26 cellular contexts compared by ENCODE assay signal in genomic region chr9:117103711-117104110, GRCh38.
A peak's percentile ranks its signal among the peaks of the same experiment; 100 is the strongest.
DNase-seq lines count a peak whose midpoint lies in the region; ATAC-seq and TF ChIP-seq lines count a peak whose summit lies in the region.
"Had no signal": no experiment of that assay in that cellular context is flagged by ENCODE, and none has a peak within 500 bp of the region (broad histone marks: within the 10 kb centered on the region; RNA-seq: fewer than 3 reads in every experiment).

No MANE protein-coding gene starts in this region.

- no peaks in the 10 kb centered on the region for H3K79me2 ChIP-seq in MM.1S (ENCODE audit: low read length)

- DNase-seq in MM.1S, result peak; percentile 9
- DNase-seq in progenitor cell of endocrine pancreas (ENCODE audit: low spot score, unreplicated experiment), result no peak
- DNase-seq in hippocampal formation (lab: John Stamatoyannopoulos, UW), result no peak
- DNase-seq in foreskin keratinocyte, result no peak
- no peak for DNase-seq in SKM-1 treated with dmso at 0.1 percent for 144 hours (lab: John Stamatoyannopoulos, UW; ENCODE audit: unreplicated experiment)
- DNase-seq: C1 segment of cervical spinal cord; CD4-positive, alpha-beta memory T cell; COR-L47; H9; KBM-7; MG63; NCI-H1092; NCI-H1417 treated with DMSO at 0.1 percent for 48 hours; NCI-H1694 treated with DMSO at 0.1 percent for 48 hours; NCI-H446 treated with DMSO at 0.1 percent for 48 hours; NCI-H69; Peyer's patch; SIG-M5; SW 1271; T-helper 17 cell; T1000 had no signal

- H3K4me1 ChIP-seq in BLaER1, result peaks cover 8% of the 10 kb centered on the region
- no peaks in the 10 kb centered on the region for H3K4me1 ChIP-seq in MM.1S (ENCODE audit: low read length)
- peaks cover 2% of the 10 kb centered on the region for H3K4me1 ChIP-seq in foreskin keratinocyte
- H3K4me1 ChIP-seq: Peyer's patch had no signal

- H4K20me1 ChIP-seq in BLaER1 (no peaks in the 10 kb centered on the region), MM.1S (ENCODE audit: insufficient read depth, low read length) (no peaks in the 10 kb centered on the region)

- no peaks in the 10 kb centered on the region for H3K36me3 Mint-ChIP-seq in progenitor cell of endocrine pancreas (ENCODE audit: insufficient read depth)
- H3K36me3 Mint-ChIP-seq: CD4-positive, alpha-beta memory T cell had no signal

- H3K27ac ChIP-seq in BLaER1 (no peak overlapping the region), MM.1S (ENCODE audit: low read length) (no peak overlapping the region), foreskin keratinocyte (no peak overlapping the region)
- H3K27ac ChIP-seq: Peyer's patch, SK-N-MC had no signal

- H3K4me2 ChIP-seq in BLaER1 (peak overlapping the region; percentile 38), MM.1S (ENCODE audit: low read depth, low read length) (no peak overlapping the region)
- H3K4me2 ChIP-seq: GM23338 had no signal

- H2AFZ ChIP-seq in MM.1S (ENCODE audit: low read length), result no peak overlapping the region
- H2AFZ ChIP-seq: GM23338 had no signal

- TF ChIP-seq CTCF in MM.1S (IDR thresholded peaks at IDR 0.05; ENCODE audit: low read length) (no peak), progenitor cell of endocrine pancreas (IDR thresholded peaks at IDR 0.05; ENCODE audit: unreplicated experiment) (no peak), foreskin keratinocyte (conservative IDR thresholded peaks at IDR 0.05) (no peak)

- H3K27ac Mint-ChIP-seq in progenitor cell of endocrine pancreas, result no peak overlapping the region
- H3K27ac Mint-ChIP-seq: CD4-positive, alpha-beta memory T cell; GM23338; H9; T-helper 17 cell had no signal

- no peaks in the 10 kb centered on the region for H3K9me2 ChIP-seq in MM.1S (replicated peaks; ENCODE audit: insufficient read depth, low read length)

- ATAC-seq in GM18502 (IDR thresholded peaks at IDR 0.05; ENCODE audit: poor library complexity, unreplicated experiment), result peak; percentile 90
- peak; percentile 52 for ATAC-seq in HG03060 (IDR thresholded peaks at IDR 0.05; ENCODE audit: low read depth, unreplicated experiment)
- no peak for ATAC-seq in foreskin keratinocyte
- ATAC-seq: GM23338, T-helper 17 cell had no signal

- no peaks in the 10 kb centered on the region for H3K9me3 ChIP-seq in BLaER1
- H3K9me3 ChIP-seq in MM.1S (replicated peaks; ENCODE audit: insufficient read depth, low read length), result no peaks in the 10 kb centered on the region
- H3K9me3 ChIP-seq: MG63, Peyer's patch had no signal

- H3K9ac ChIP-seq in BLaER1 (no peak overlapping the region), MM.1S (ENCODE audit: low read length) (no peak overlapping the region)

- H3K4me3 Mint-ChIP-seq in progenitor cell of endocrine pancreas (ENCODE audit: low read depth), result no peak overlapping the region
- H3K4me3 Mint-ChIP-seq: CD4-positive, alpha-beta memory T cell; GM23338; H9; T-helper 17 cell had no signal

- H3K36me3 ChIP-seq in BLaER1 (no peaks in the 10 kb centered on the region), MM.1S (replicated peaks; ENCODE audit: insufficient read depth, low read length) (no peaks in the 10 kb centered on the region)
- H3K36me3 ChIP-seq: MG63, Peyer's patch had no signal

- no peaks in the 10 kb centered on the region for H3F3A ChIP-seq in MM.1S (ENCODE audit: insufficient read depth, low read length)

- peaks cover 6% of the 10 kb centered on the region for H3K4me1 Mint-ChIP-seq in progenitor cell of endocrine pancreas (ENCODE audit: low read depth)
- H3K4me1 Mint-ChIP-seq: CD4-positive, alpha-beta memory T cell; T-helper 17 cell had no signal

- H3K4me3 ChIP-seq in BLaER1 (no peak overlapping the region), MM.1S (ENCODE audit: low read length) (no peak overlapping the region)
- H3K4me3 ChIP-seq: GM23338, MG63, Peyer's patch, SK-N-MC had no signal

- no peaks in the 10 kb centered on the region for H3K27me3 Mint-ChIP-seq in progenitor cell of endocrine pancreas
- H3K27me3 Mint-ChIP-seq: CD4-positive, alpha-beta memory T cell; T-helper 17 cell had no signal

- H3K9me3 Mint-ChIP-seq in progenitor cell of endocrine pancreas (ENCODE audit: low read depth), result no peaks in the 10 kb centered on the region
- H3K9me3 Mint-ChIP-seq: GM23338, H9 had no signal

- H3K27me3 ChIP-seq in BLaER1 (no peaks in the 10 kb centered on the region), MM.1S (replicated peaks; ENCODE audit: insufficient read depth, low read length) (no peaks in the 10 kb centered on the region), foreskin keratinocyte (no peaks in the 10 kb centered on the region)
- H3K27me3 ChIP-seq: MG63, Peyer's patch had no signal
